ENCODE assay signal across 30 cellular contexts in genomic region chr12:112007945-112008344, GRCh38. TPM values are rescaled to one million over a fixed set of nuclear protein-coding genes. Genes with fewer than 3 reads are reported as not detected.
DNase-seq lines count a peak whose midpoint lies in the region; ATAC-seq, FAIRE-seq and TF ChIP-seq lines count a peak whose summit lies in the region.
"Had no signal": no experiment of that assay in that cellular context is flagged by ENCODE, and none has a peak within 500 bp of the region (broad histone marks: within the 10 kb centered on the region; RNA-seq: fewer than 3 reads in every experiment).

No MANE protein-coding gene starts in this region.

- no peak overlapping the region for H2BK5ac ChIP-seq in neuronal stem cell (ENCODE audit: low read length)

- peaks cover 4% of the 10 kb centered on the region for H3K79me1 ChIP-seq in neuronal stem cell (ENCODE audit: low read depth, low read length)

- H3K4me1 ChIP-seq in Karpas-422 (ENCODE audit: low read length) (peaks cover 68% of the 10 kb centered on the region), GM12878 (ENCODE audit: control insufficient read depth, insufficient read depth, low read length) (peaks cover 25% of the 10 kb centered on the region), neuronal stem cell (ENCODE audit: control insufficient read depth in 2 of 2, insufficient read depth in 1 of 2, low read depth in 1 of 2, low read length in 2 of 2) (peaks cover 2 to 5% of the 10 kb centered on the region in 2 donors)

- no peaks in the 10 kb centered on the region for H3K27me3 Mint-ChIP-seq in activated CD4-positive, alpha-beta T cell treated with anti-CD3 and anti-CD28 coated beads for 36 hours
- no peaks in the 10 kb centered on the region for H3K27me3 Mint-ChIP-seq in nephron progenitor cell (ENCODE audit: low read depth, poor library complexity)
- H3K27me3 Mint-ChIP-seq: activated B cell treated with CpG ODN at 0.5 μM for 24 hours; activated CD4-positive, alpha-beta memory T cell treated with anti-CD3 and anti-CD28 coated beads, Interleukin-2, amount 10 ng/mL, durations not matched to agents 7 days and 5 days had no signal

- H3K4me2 ChIP-seq in Karpas-422 (ENCODE audit: low read depth, low read length, poor library complexity, severe bottlenecking) (no peak overlapping the region), GM12878 (ENCODE audit: control insufficient read depth, insufficient read depth) (no peak overlapping the region), neuronal stem cell (ENCODE audit: insufficient read depth, low read length, poor library complexity, severe bottlenecking) (no peak overlapping the region)

- H2AK5ac ChIP-seq in neuronal stem cell (ENCODE audit: low read depth, low read length) = no peak overlapping the region

- no peak overlapping the region for H3K9ac ChIP-seq in Karpas-422 (ENCODE audit: low read length)
- no peak overlapping the region for H3K9ac ChIP-seq in GM12878 (ENCODE audit: control insufficient read depth, insufficient read depth, low read length)
- no peak overlapping the region for H3K9ac ChIP-seq in neuronal stem cell (ENCODE audit: low read depth, low read length, poor library complexity)

- no peak overlapping the region for H3K4me3 Mint-ChIP-seq in activated CD4-positive, alpha-beta T cell treated with anti-CD3 and anti-CD28 coated beads for 36 hours
- H3K4me3 Mint-ChIP-seq in nephron progenitor cell = no peak overlapping the region
- H3K4me3 Mint-ChIP-seq: activated B cell treated with CpG ODN at 0.5 μM for 24 hours; activated CD4-positive, alpha-beta memory T cell treated with anti-CD3 and anti-CD28 coated beads, Interleukin-2, amount 10 ng/mL, durations not matched to agents 7 days and 5 days; activated T-cell treated with anti-CD3 and anti-CD28 coated beads, Interleukin-2, amount 50 U/mL, for 4 hours; T-helper 2 cell treated with Interferon-gamma antibody and Interleukin-4, amounts not matched to agents 5 μg/mL and 100 μg/mL, for 36 hours had no signal

- peaks cover 20% of the 10 kb centered on the region for H3K36me3 Mint-ChIP-seq in activated CD4-positive, alpha-beta T cell treated with anti-CD3 and anti-CD28 coated beads for 36 hours (ENCODE audit: low read depth)
- H3K36me3 Mint-ChIP-seq in nephron progenitor cell (ENCODE audit: low read depth) = peaks cover 23% of the 10 kb centered on the region

- peak overlapping the region; percentile 68 for H3K27ac Mint-ChIP-seq in activated CD4-positive, alpha-beta T cell treated with anti-CD3 and anti-CD28 coated beads for 36 hours
- H3K27ac Mint-ChIP-seq in nephron progenitor cell = no peak overlapping the region
- H3K27ac Mint-ChIP-seq: activated B cell treated with CpG ODN at 0.5 μM for 24 hours; activated CD4-positive, alpha-beta memory T cell treated with anti-CD3 and anti-CD28 coated beads, Interleukin-2, amount 10 ng/mL, durations not matched to agents 7 days and 5 days; T-helper 2 cell treated with Interferon-gamma antibody and Interleukin-4, amounts not matched to agents 5 μg/mL and 100 μg/mL, for 36 hours had no signal

- no peaks in the 10 kb centered on the region for H3K9me3 ChIP-seq in Karpas-422 (ENCODE audit: low read length)
- H3K9me3 ChIP-seq in GM12878 (replicated peaks; ENCODE audit: control insufficient read depth, insufficient read depth, low read length) = no peaks in the 10 kb centered on the region
- H3K9me3 ChIP-seq in neuronal stem cell (replicated peaks in 1 of 2; ENCODE audit: control insufficient read depth in 2 of 2, insufficient read depth in 1 of 2, low read depth in 1 of 2, low read length in 2 of 2) = peaks cover 0 to 17% of the 10 kb centered on the region in 2 donors
- H3K9me3 ChIP-seq: spleen, tibial artery had no signal

- no peak for DNase-seq in activated CD4-positive, alpha-beta T cell treated with anti-CD3 and anti-CD28 coated beads for 36 hours
- DNase-seq in activated CD4-positive, alpha-beta T cell treated with anti-CD3 and anti-CD28 coated beads for 4 hours = no peak
- DNase-seq in Karpas-422 (no peak), GM12878 (ENCODE audit: low read depth, low spot score) (no peak), neuronal stem cell (ENCODE audit: low spot score) (no peak), nephron progenitor cell (no peak), HPDE6-E6E7 (ENCODE audit: extremely low spot score) (no peak)
- DNase-seq: 8988T; activated B cell treated with CpG ODN at 0.5 μM for 24 hours; activated CD4-positive, alpha-beta memory T cell treated with anti-CD3 and anti-CD28 coated beads, Interleukin-2, amount 10 ng/mL, durations not matched to agents 7 days and 5 days; activated naive CD4-positive, alpha-beta T cell treated with anti-CD3 and anti-CD28 coated beads, Interleukin-2, amount 50 U/mL, for 16 hours; activated T-cell treated with anti-CD3 and anti-CD28 coated beads, Interleukin-2, amount 50 U/mL, for 4 hours; brain microvascular endothelial cell; DND-41; effector CD8-positive, alpha-beta T cell; hippocampal formation; NCI-H1694; NCI-H2171 treated with DMSO at 0.1 percent for 48 hours; NCI-H526; occipital lobe; spleen; stimulated activated CD4-positive, alpha-beta T cell treated with anti-CD3 and anti-CD28 coated beads, Interleukin-4, amount 100 ng/mL, for 24 hours; stimulated activated naive CD4-positive, alpha-beta T cell treated with Interleukin-2 at 50 U/mL for 16 hours; tibial artery had no signal

- H2AFZ ChIP-seq in Karpas-422 (ENCODE audit: low read length) (no peak overlapping the region), GM12878 (ENCODE audit: control insufficient read depth, low read depth, low read length) (no peak overlapping the region), neuronal stem cell (ENCODE audit: low read length) (no peak overlapping the region)

- ATAC-seq in activated CD4-positive, alpha-beta T cell treated with anti-CD3 and anti-CD28 coated beads for 36 hours = no peak
- peak; percentile 48 for ATAC-seq in GM12878
- ATAC-seq in HG03196 (IDR thresholded peaks at IDR 0.05; ENCODE audit: unreplicated experiment) = no peak
- ATAC-seq: activated T-cell treated with anti-CD3 and anti-CD28 coated beads, Interleukin-2, amount 50 U/mL, for 4 hours; SK-N-SH treated with all-trans-retinoic acid at 6 μM for 48 hours had no signal

- H3K4ac ChIP-seq in neuronal stem cell (ENCODE audit: low read length) = no peak overlapping the region

- no TSS peak for BruUV-seq in GM12878 (replicated peaks; lab: Mats Ljungman, UMichigan)

- H2BK12ac ChIP-seq in neuronal stem cell (ENCODE audit: low read length) = no peak overlapping the region

- CTCF ChIA-PET in activated CD4-positive, alpha-beta T cell treated with anti-CD3 and anti-CD28 coated beads for 36 hours (lab: Charles Lee) = no interaction called here
- CTCF ChIA-PET in GM12878 (lab: Yijun Ruan, JAX) = interaction anchor here (0.9 kb wide), 1 partner anchor 63 kb away, joined by 3 read pairs; no protein-coding TSS in a partner anchor

- H4K20me1 ChIP-seq in Karpas-422 (ENCODE audit: insufficient read depth, low read depth, low read length) (no peaks in the 10 kb centered on the region), GM12878 (ENCODE audit: control insufficient read depth, insufficient read depth) (no peaks in the 10 kb centered on the region)

- H3K36me3 ChIP-seq in Karpas-422 (ENCODE audit: insufficient read depth, low read length) (peaks cover 3% of the 10 kb centered on the region; the same call in 1 of the 2 replicates), GM12878 (ENCODE audit: control insufficient read depth in 2 of 2, insufficient read depth in 2 of 2, low read length in 1 of 2) (no peaks in the 10 kb centered on the region; a peak in 1 of 4 replicates), neuronal stem cell (replicated peaks in 1 of 2; ENCODE audit: control insufficient read depth in 2 of 2, insufficient read depth in 2 of 2, low read length in 2 of 2) (peaks cover 2 to 39% of the 10 kb centered on the region in 2 donors)
- H3K36me3 ChIP-seq: brain microvascular endothelial cell, tibial artery had no signal

- intact Hi-C loops in activated CD4-positive, alpha-beta T cell treated with anti-CD3 and anti-CD28 coated beads for 36 hours (cut with DNase I, micrococcal nuclease) = loop anchor here in 1 of 2 experiments (2.0 kb wide), 1 partner anchor 599 kb away; no protein-coding TSS in a partner anchor
- intact Hi-C loops in GM12878 (cut with micrococcal nuclease; ENCODE audit: unreplicated experiment) = no loop called here

- in situ Hi-C loops in GM12878 (cut with MboI) = no loop called here

- H4K8ac ChIP-seq in neuronal stem cell (ENCODE audit: low read depth, low read length) = peak overlapping the region; percentile 72

- RAD21 ChIA-PET in GM12878 (lab: Charles Lee; ENCODE audit: unreplicated experiment) = interaction anchor here (0.7 to 1.3 kb wide), 4 partner anchors 10 to 63 kb away, joined by 3 to 4 read pairs (median 4); no protein-coding TSS in a partner anchor

- no peak overlapping the region for H3K23ac ChIP-seq in neuronal stem cell (ENCODE audit: low read depth, low read length, poor library complexity)

- POLR2A ChIA-PET in activated CD4-positive, alpha-beta T cell treated with anti-CD3 and anti-CD28 coated beads for 36 hours (lab: Charles Lee) = no interaction called here
- POLR2A ChIA-PET in GM12878 (lab: Charles Lee) = interaction anchor here (1.0 to 1.5 kb wide), 2 partner anchors 13 to 15 kb away, joined by 3 to 4 read pairs; no protein-coding TSS in a partner anchor

- TF ChIP-seq POLR2A in GM12878 (IDR thresholded peaks at IDR 0.05; ENCODE audit: low read depth, low read length) = no peak

- H3K9me2 ChIP-seq in Karpas-422 (replicated peaks; ENCODE audit: insufficient read depth, low read length) = no peaks in the 10 kb centered on the region

- SMC1A ChIA-PET in GM12878 (lab: Charles Lee; ENCODE audit: uncharacterized antibody, unreplicated experiment) = interaction anchor here (1.2 kb wide), 1 partner anchor 13 kb away, joined by 7 read pairs; no protein-coding TSS in a partner anchor

- WGBS in GM12878 (ENCODE audit: insufficient coverage, insufficient replicate concordance, low lambda C conversion rate, missing lambda C conversion rate) = 96% methylated on average over 9 of the region's 9 CpGs
- WGBS in neuronal stem cell (ENCODE audit: extremely low coverage in 2 of 2, insufficient read length in 2 of 2, insufficient replicate concordance in 1 of 2), 2 donors = no CpG with 5 or more reads among the region's 9 CpGs

- H3K79me2 ChIP-seq in Karpas-422 (ENCODE audit: low read length) (peaks cover 26% of the 10 kb centered on the region), GM12878 (ENCODE audit: control insufficient read depth, insufficient read depth, low read length) (peaks cover 22% of the 10 kb centered on the region)

- TF ChIP-seq CTCF in GM12878 (IDR thresholded peaks at IDR 0.05 in 2 of 3, conservative IDR thresholded peaks at IDR 0.05 in 1 of 3; ENCODE audit: control insufficient read depth in 2 of 3, extremely low read depth in 1 of 3, insufficient read depth in 1 of 3, low read depth in 3 of 3, low read length in 3 of 3) (no peak), nephron progenitor cell (IDR thresholded peaks at IDR 0.05) (no peak)

- H4K91ac ChIP-seq in neuronal stem cell (ENCODE audit: low read depth, low read length, poor library complexity) = no peak overlapping the region

- no peak overlapping the region for H3K14ac ChIP-seq in neuronal stem cell (ENCODE audit: low read length)

- H3K4me1 Mint-ChIP-seq in activated CD4-positive, alpha-beta T cell treated with anti-CD3 and anti-CD28 coated beads for 36 hours = peaks cover 45% of the 10 kb centered on the region
- H3K4me1 Mint-ChIP-seq in nephron progenitor cell = peaks cover 37% of the 10 kb centered on the region

- H3K27me3 ChIP-seq in Karpas-422 (ENCODE audit: low read length) (no peaks in the 10 kb centered on the region), GM12878 (replicated peaks in 1 of 2; ENCODE audit: control insufficient read depth in 2 of 2, insufficient read depth in 2 of 2, low read length in 1 of 2) (no peaks in the 10 kb centered on the region), neuronal stem cell (ENCODE audit: control insufficient read depth in 3 of 3, insufficient read depth in 3 of 3, low read depth in 1 of 3, low read length in 3 of 3) (no peaks in the 10 kb centered on the region)
- H3K27me3 ChIP-seq: brain microvascular endothelial cell, spleen, tibial artery had no signal

- peak overlapping the region; percentile 66 for H3K27ac ChIP-seq in Karpas-422 (ENCODE audit: low read length)
- no peak overlapping the region for H3K27ac ChIP-seq in GM12878 (ENCODE audit: control insufficient read depth, insufficient read depth)
- no peak overlapping the region for H3K27ac ChIP-seq in neuronal stem cell (replicated peaks; ENCODE audit: low read length)
- H3K27ac ChIP-seq: brain microvascular endothelial cell, spleen, tibial artery had no signal

- TF ChIP-seq EP300 in GM12878 (IDR thresholded peaks at IDR 0.05; ENCODE audit: borderline replicate concordance in 1 of 2, control insufficient read depth in 1 of 2, low read depth in 2 of 2, low read length in 2 of 2) = no peak

- FAIRE-seq in GM12878 (lab: Jason Lieb, UNC) = no peak
- FAIRE-seq: frontal cortex, H54 had no signal

- H2BK120ac ChIP-seq in neuronal stem cell (ENCODE audit: low read depth, low read length) = no peak overlapping the region

- no peak overlapping the region for H3K18ac ChIP-seq in neuronal stem cell (ENCODE audit: low read length)

- H3K9me3 Mint-ChIP-seq in activated CD4-positive, alpha-beta T cell treated with anti-CD3 and anti-CD28 coated beads for 36 hours (ENCODE audit: low read depth) = peaks cover 2% of the 10 kb centered on the region
- H3K9me3 Mint-ChIP-seq in nephron progenitor cell = peaks cover 4% of the 10 kb centered on the region
- H3K9me3 Mint-ChIP-seq: activated B cell treated with CpG ODN at 0.5 μM for 24 hours; activated CD4-positive, alpha-beta memory T cell treated with anti-CD3 and anti-CD28 coated beads, Interleukin-2, amount 10 ng/mL, durations not matched to agents 7 days and 5 days; activated T-cell treated with anti-CD3 and anti-CD28 coated beads, Interleukin-2, amount 50 U/mL, for 4 hours; T-helper 2 cell treated with Interferon-gamma antibody and Interleukin-4, amounts not matched to agents 5 μg/mL and 100 μg/mL, for 36 hours had no signal

- no peak overlapping the region for H2BK15ac ChIP-seq in neuronal stem cell (ENCODE audit: low read length)

- no peak for TF ChIP-seq RAD21 in GM12878 (IDR thresholded peaks at IDR 0.05; ENCODE audit: insufficient read depth, low read depth, low read length)

- H3K4me3 ChIP-seq in Karpas-422 (ENCODE audit: low read length) (no peak overlapping the region), GM12878 (peak overlapping the region; percentile 7; the same call in 1 of the 2 replicates), neuronal stem cell (ENCODE audit: low read length in 2 of 2) (no peak overlapping the region)
- H3K4me3 ChIP-seq: lung, spleen, tibial artery had no signal

RNA-seq across cellular contexts. Expression of gene TMEM116, which starts 5.0 kb away (rescaled TPM):
- 10 to 100 TPM; 11.2 to 12.5 TPM for total RNA-seq in activated CD4-positive, alpha-beta T cell treated with anti-CD3 and anti-CD28 coated beads for 36 hours
- total RNA-seq in Karpas-422 (2014; rRNA removed; shearing (Covaris generic); ENCODE audit: low replicate concordance) = 19.6 and 56.6 TPM in 2 replicates
- total RNA-seq in GM12878 (2013; cell fraction: nucleolus; rRNA removed) = 33.3 and 36.8 TPM in 2 replicates
- total RNA-seq in GM12878 (2014; rRNA removed) (6.0 and 7.2 TPM in 2 replicates), GM12878 (2014; rRNA removed; fragmentation: Illumina TruSeq; extraction: Trizol) (8.9 and 9.2 TPM in 2 replicates), GM12878 (2021) (5.5 and 6.0 TPM in 2 replicates)
- polyA plus RNA-seq in GM12878 (2011; ENCODE audit: low read depth) = 5.5 TPM
- polyA plus RNA-seq in GM12878 (2011; rRNA removed) (25.7 and 31.0 TPM in 2 replicates), GM12878 (2014; fragmentation: Illumina TruSeq; extraction: Trizol) (7.6 and 7.8 TPM in 2 replicates), GM12878 (2014; fragmentation: Nextera tagmentation; extraction: Ambion mirVana) (10 to 100 TPM in 1 of 2 experiments, 1 to 10 TPM in 1; 7.9 to 13.5 TPM), GM12878 (2014; rRNA removed) (7.7 and 8.0 TPM in 2 replicates), GM12878 (2016; fragmentation: Nextera tagmentation; extraction: Ambion mirVana) (10 to 100 TPM; 10.9 to 13.0 TPM)
- polyA plus RNA-seq in GM12878 (2011; cell fraction: cytosol; rRNA removed) = 24.2 and 25.7 TPM in 2 replicates
- 13.8 and 16.2 TPM in 2 replicates for polyA plus RNA-seq in GM12878 (2011; cell fraction: nucleus; rRNA removed)
- 6.6 and 7.2 TPM in 2 replicates for polyA plus RNA-seq in GM12878 (2012)
- 17.7 and 21.4 TPM in 2 replicates for polyA minus RNA-seq in GM12878 (2011; rRNA and poly(A)+ RNA removed)
- polyA minus RNA-seq in GM12878 (2011; cell fraction: cytosol; rRNA and poly(A)+ RNA removed) = 6.1 and 9.0 TPM in 2 replicates
- polyA minus RNA-seq in GM12878 (2011; cell fraction: nucleus; rRNA and poly(A)+ RNA removed) = 15.1 and 30.0 TPM in 2 replicates
- polyA plus RNA-seq in neuronal stem cell (2013, experiment 1 of 2) = 13.8 TPM
- polyA plus RNA-seq in neuronal stem cell (2013, experiment 2 of 2) = 14.1 TPM

RNA-seq across cellular contexts. Expression of gene ERP29, which starts 5.3 kb away (rescaled TPM):
- total RNA-seq in activated CD4-positive, alpha-beta T cell treated with anti-CD3 and anti-CD28 coated beads for 36 hours = 10 to 100 TPM; 79.7 to 87.3 TPM
- total RNA-seq in Karpas-422 (2014; rRNA removed; shearing (Covaris generic); ENCODE audit: low replicate concordance) = 63.2 and 134 TPM in 2 replicates
- total RNA-seq in GM12878 (2013; cell fraction: nucleolus; rRNA removed) = 40.7 and 48.7 TPM in 2 replicates
- total RNA-seq in GM12878 (2014; rRNA removed) (43.9 and 46.7 TPM in 2 replicates), GM12878 (2014; rRNA removed; fragmentation: Illumina TruSeq; extraction: Trizol) (127 and 141 TPM in 2 replicates), GM12878 (2021) (97.8 and 102 TPM in 2 replicates)
- 75.1 TPM for polyA plus RNA-seq in GM12878 (2011; ENCODE audit: low read depth)
- polyA plus RNA-seq in GM12878 (2011; rRNA removed) (146 and 157 TPM in 2 replicates), GM12878 (2014; fragmentation: Illumina TruSeq; extraction: Trizol) (59.9 and 106 TPM in 2 replicates), GM12878 (2014; fragmentation: Nextera tagmentation; extraction: Ambion mirVana) (100 to 1,000 TPM in 1 of 2 experiments, 10 to 100 TPM in 1; 47.1 to 119 TPM), GM12878 (2014; rRNA removed) (115 and 127 TPM in 2 replicates), GM12878 (2016; fragmentation: Nextera tagmentation; extraction: Ambion mirVana) (100 to 1,000 TPM; 103 to 107 TPM)
- 88.1 and 112 TPM in 2 replicates for polyA plus RNA-seq in GM12878 (2011; cell fraction: cytosol; rRNA removed)
- 49.8 and 50.8 TPM in 2 replicates for polyA plus RNA-seq in GM12878 (2011; cell fraction: nucleus; rRNA removed)
- polyA plus RNA-seq in GM12878 (2012) = 106 and 152 TPM in 2 replicates
- polyA minus RNA-seq in GM12878 (2011; rRNA and poly(A)+ RNA removed) = 41.3 and 60.9 TPM in 2 replicates
- polyA minus RNA-seq in GM12878 (2011; cell fraction: cytosol; rRNA and poly(A)+ RNA removed) = 22.9 and 26.9 TPM in 2 replicates
- 13.1 and 18.3 TPM in 2 replicates for polyA minus RNA-seq in GM12878 (2011; cell fraction: nucleus; rRNA and poly(A)+ RNA removed)
- polyA plus RNA-seq in neuronal stem cell (2013, experiment 1 of 2) = 75.9 TPM
- 78.0 TPM for polyA plus RNA-seq in neuronal stem cell (2013, experiment 2 of 2)
